Comparison of ENCODE assay signal across 35 cellular contexts in the genomic region with DNA sequence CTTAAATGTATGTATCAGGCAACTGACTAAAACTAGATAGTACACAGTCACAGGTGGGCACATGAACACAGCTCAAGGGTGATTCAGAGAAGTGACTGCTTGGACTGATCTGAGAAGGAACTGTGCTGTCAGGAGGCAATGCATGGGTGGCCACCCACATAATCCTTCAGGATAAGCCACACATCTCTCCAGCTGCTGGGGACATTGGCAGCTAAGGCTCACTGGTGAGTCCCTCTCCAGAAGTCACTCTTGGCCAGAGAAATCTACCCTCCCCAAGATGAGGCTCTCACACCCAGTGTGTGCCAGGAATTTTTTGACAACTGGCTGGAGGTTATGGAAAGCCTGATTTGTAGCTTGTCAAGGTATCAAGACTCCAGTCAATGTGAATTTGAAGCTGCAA.
"Had no signal": no experiment of that assay in that cellular context is flagged by ENCODE, and none has a peak within 500 bp of the region (broad histone marks: within the 10 kb centered on the region; RNA-seq: fewer than 3 reads in every experiment).

No MANE protein-coding gene starts in this region.

- H3K9ac ChIP-seq: KMS-11 had no signal

- H3K4me2 ChIP-seq: KMS-11 had no signal

- DNase-seq: Karpas-422, Kasumi-1, KBM-7, KG1, MG63, MM.1S, MV-4-11, NCI-H1048, NCI-H1092, NCI-H1092 treated with DMSO at 0.1 percent for 48 hours, NCI-H1105, NCI-H1105 treated with DMSO at 0.1 percent for 48 hours, NCI-H1417, NCI-H1417 treated with DMSO at 0.1 percent for 48 hours, NCI-H1436, NCI-H1436 treated with DMSO at 0.1 percent for 48 hours, NCI-H146, NCI-H1694, NCI-H1694 treated with DMSO at 0.1 percent for 48 hours, NCI-H187, NCI-H187 treated with DMSO at 0.1 percent for 48 hours, NCI-H1930, NCI-H2029, NCI-H2029 treated with DMSO at 0.1 percent for 48 hours, NCI-H2081, NCI-H2081 treated with DMSO at 0.1 percent for 48 hours, NCI-H2107, NCI-H2171, NCI-H2171 treated with DMSO at 0.1 percent for 48 hours, NCI-H2227 treated with DMSO at 0.1 percent for 48 hours, NCI-H226, NCI-H345, NCI-H446, NCI-H446 treated with DMSO at 0.1 percent for 48 hours had no signal

- H3K36me3 ChIP-seq: MG63 had no signal

- H3K4me3 ChIP-seq: MG63 had no signal

- H3K27ac ChIP-seq: KMS-11 had no signal
